ENCODE assay signal across 8 cellular contexts in genomic region chrX:43654431-43655150, GRCh38. TPM values are rescaled to one million over a fixed set of nuclear protein-coding genes. Genes with fewer than 3 reads are reported as not detected.
A peak's percentile ranks its signal among the peaks of the same experiment; 100 is the strongest.
DNase-seq lines count a peak whose midpoint lies in the region; ATAC-seq, FAIRE-seq and TF ChIP-seq lines count a peak whose summit lies in the region.

No MANE protein-coding gene starts in this region.

- peak overlapping the region; percentile 89 for H3K4me3 Mint-ChIP-seq in T-helper 17 cell

- peak overlapping the region; percentile 84 to 85 for H3K27ac ChIP-seq in prostate gland

- no peaks in the 10 kb centered on the region for H3K27me3 Mint-ChIP-seq in T-helper 17 cell

- no peaks in the 10 kb centered on the region for H3K4me1 ChIP-seq in prostate gland (replicated peaks)

- TF ChIP-seq POLR2A in GM12891 (IDR thresholded peaks at IDR 0.05; ENCODE audit: low read depth, low read length): no peak
- TF ChIP-seq POLR2A in prostate gland (IDR thresholded peaks at IDR 0.05): peak; percentile 90

- TF ChIP-seq CTCF in prostate gland (IDR thresholded peaks at IDR 0.05): peak in 1 of 4 experiments; percentile 25

- no peaks in the 10 kb centered on the region for H3K27me3 ChIP-seq in prostate gland (replicated peaks; ENCODE audit: insufficient read depth)

- H3K9me3 ChIP-seq in T-helper 17 cell (ENCODE audit: control insufficient read depth, low read length, poor library complexity, severe bottlenecking): no peaks in the 10 kb centered on the region
- H3K9me3 ChIP-seq in prostate gland: no peaks in the 10 kb centered on the region

- intact Hi-C loops in left ventricle myocardium superior (cut with micrococcal nuclease) (loop anchor here (5.0 kb wide), 1 partner anchor 58 kb away; no protein-coding TSS in a partner anchor), prostate gland (cut with DNase I) (loop anchor here (5.0 to 10.0 kb wide), 2 partner anchors 90 to 98 kb away; no protein-coding TSS in a partner anchor)

- peak; percentile 86 for FAIRE-seq in GM12891 (lab: Jason Lieb, UNC)

- WGBS in prostate gland: 2% methylated on average over 41 of the region's 57 CpGs

- ATAC-seq in HG02840 (IDR thresholded peaks at IDR 0.05; ENCODE audit: low FRiP score, unreplicated experiment) (peak; percentile 91), T-helper 17 cell (peak; percentile 96), left ventricle myocardium superior (peak; percentile 97)

- no peaks in the 10 kb centered on the region for H3K36me3 Mint-ChIP-seq in T-helper 17 cell (ENCODE audit: low read depth)

- H3K36me3 ChIP-seq in prostate gland: no peaks in the 10 kb centered on the region

- peak; percentile 58 for DNase-seq in GM12891 (ENCODE audit: insufficient read length, low spot score)
- DNase-seq in NCI-H1417 treated with DMSO at 0.1 percent for 48 hours (lab: John Stamatoyannopoulos, UW): peak; percentile 10
- peak; percentile 69 to 80 (median 79) for DNase-seq in T-helper 17 cell
- DNase-seq in anterior cingulate cortex (lab: John Stamatoyannopoulos, UW): peak; percentile 28 to 93 (median 84)
- peak; percentile 95 for DNase-seq in left ventricle myocardium superior
- DNase-seq in prostate gland (ENCODE audit: low spot score): peak; percentile 87
- peak; percentile 94 for DNase-seq in ureter (ENCODE audit: low spot score)

- peak overlapping the region; percentile 92 for H3K27ac Mint-ChIP-seq in T-helper 17 cell

- H3K4me3 ChIP-seq in prostate gland: peak overlapping the region; percentile 54 to 56

- peaks cover 9% of the 10 kb centered on the region for H3K4me1 Mint-ChIP-seq in T-helper 17 cell

TF ChIP-seq in GM12891, 5 proteins besides CTCF, POLR2A, EP300 and RAD21:
- no peak for TF ChIP-seq PAX5 (IDR thresholded peaks at IDR 0.05; ENCODE audit: insufficient read depth, low read length, severe bottlenecking)
- no peak for TF ChIP-seq SPI1 (IDR thresholded peaks at IDR 0.05; ENCODE audit: low read depth, low read length)
- TF ChIP-seq POU2F2 (IDR thresholded peaks at IDR 0.05; ENCODE audit: low read depth, low read length): no peak
- no peak for TF ChIP-seq TAF1 (IDR thresholded peaks at IDR 0.05; ENCODE audit: low read depth, low read length)
- TF ChIP-seq POLR2AphosphoS5 (IDR thresholded peaks at IDR 0.05; ENCODE audit: low read depth, low read length): no peak
TF ChIP-seq in GM12891: peak in this region for 0.

RNA-seq across cellular contexts. Expression of gene MAOA, which starts 1.5 kb away (rescaled TPM):
- not detected for polyA plus RNA-seq in GM12891 (2012; ENCODE audit: low read depth, missing spikeins)
- under 1 TPM in 1 of 2 donors, not detected in 1; 0.10 TPM for total RNA-seq in T-helper 17 cell
- 103 TPM for total RNA-seq in left ventricle myocardium superior
- 100 to 1,000 TPM in 1 of 2 donors, 10 to 100 TPM in 1; 70.7 to 230 TPM for total RNA-seq in prostate gland
- total RNA-seq in ureter: 241 TPM

Comparison
In these comparisons a context has a peak if more than half of its experiments do, and no peak if none do; other contexts are left out.
1. Peak in every context shown above with its lines: DNase-seq, ATAC-seq, H3K4me3 ChIP-seq and H3K27ac ChIP-seq.
2. DNase-seq: peak in every context shown above with its lines; median percentile 95 in left ventricle myocardium superior; 94 in ureter; 87 in prostate gland; 84 in anterior cingulate cortex; 79 in T-helper 17 cell; 58 in GM12891; 10 in NCI-H1417 treated with DMSO at 0.1 percent for 48 hours.
3. RNA of gene MAOA, which starts 1.5 kb away (total RNA-seq): 241 TPM in ureter (single experiment), 70.7 to 230 TPM in prostate gland and 103 TPM in left ventricle myocardium superior (single experiment); 0.10 TPM in T-helper 17 cell; every median in the first group is over 10 times any median in the second.